ENCODE assay signal across 8 cellular contexts in genomic region chr7:139340808-139341057, GRCh38. TPM values are rescaled to one million over a fixed set of nuclear protein-coding genes. Genes with fewer than 3 reads are reported as not detected.
DNase-seq lines count a peak whose midpoint lies in the region; ATAC-seq and TF ChIP-seq lines count a peak whose summit lies in the region.

No MANE protein-coding gene starts in this region.

- H3K27ac Mint-ChIP-seq in activated CD4-positive, alpha-beta T cell treated with anti-CD3 and anti-CD28 coated beads for 36 hours = peak overlapping the region; percentile 99
- peak overlapping the region; percentile 100 for H3K27ac Mint-ChIP-seq in glutamatergic neuron (ENCODE audit: unreplicated experiment)

- ATAC-seq in activated CD4-positive, alpha-beta T cell treated with anti-CD3 and anti-CD28 coated beads for 36 hours = no peak
- ATAC-seq in GM19351 (IDR thresholded peaks at IDR 0.05; ENCODE audit: unreplicated experiment) = no peak

- TF ChIP-seq CTCF in WI38 (IDR thresholded peaks at IDR 0.05; ENCODE audit: low read depth, low read length) (no peak), glutamatergic neuron (IDR thresholded peaks at IDR 0.05; ENCODE audit: partially characterized antibody, unreplicated experiment) (no peak)

- peaks cover 22% of the 10 kb centered on the region for H3K36me3 Mint-ChIP-seq in activated CD4-positive, alpha-beta T cell treated with anti-CD3 and anti-CD28 coated beads for 36 hours (ENCODE audit: low read depth)
- peaks cover 9% of the 10 kb centered on the region for H3K36me3 Mint-ChIP-seq in glutamatergic neuron (ENCODE audit: unreplicated experiment)

- peak overlapping the region; percentile 97 for H3K4me3 Mint-ChIP-seq in activated CD4-positive, alpha-beta T cell treated with anti-CD3 and anti-CD28 coated beads for 36 hours
- H3K4me3 Mint-ChIP-seq in glutamatergic neuron (ENCODE audit: unreplicated experiment) = peak overlapping the region; percentile 96

- no peak for DNase-seq in activated CD4-positive, alpha-beta T cell treated with anti-CD3 and anti-CD28 coated beads for 36 hours
- no peak for DNase-seq in activated CD4-positive, alpha-beta T cell treated with anti-CD3 and anti-CD28 coated beads for 48 hours
- DNase-seq in glutamatergic neuron (no peak), skeletal muscle cell (ENCODE audit: low read depth) (no peak), A172 (ENCODE audit: low spot score) (no peak), LoVo (ENCODE audit: low spot score) (no peak)

- CTCF ChIA-PET in activated CD4-positive, alpha-beta T cell treated with anti-CD3 and anti-CD28 coated beads for 36 hours (lab: Charles Lee) = interaction anchor here (0.8 to 2.0 kb wide), 4 partner anchors 19 to 207 kb away, joined by 3 to 10 read pairs (median 6); partner anchors contain the start of gene LUC7L2

- peaks cover 25% of the 10 kb centered on the region for H3K4me1 Mint-ChIP-seq in activated CD4-positive, alpha-beta T cell treated with anti-CD3 and anti-CD28 coated beads for 36 hours
- H3K4me1 Mint-ChIP-seq in glutamatergic neuron (ENCODE audit: low read depth, unreplicated experiment) = peaks cover 4% of the 10 kb centered on the region

- POLR2A ChIA-PET in activated CD4-positive, alpha-beta T cell treated with anti-CD3 and anti-CD28 coated beads for 36 hours (lab: Charles Lee) = interaction anchor here (1.0 to 2.2 kb wide), 2 partner anchors 19 to 340 kb away, joined by 5 to 17 read pairs; partner anchors contain the start of gene LUC7L2

- H3K9me3 Mint-ChIP-seq in activated CD4-positive, alpha-beta T cell treated with anti-CD3 and anti-CD28 coated beads for 36 hours (ENCODE audit: low read depth) = peaks cover 6% of the 10 kb centered on the region
- peaks cover 20% of the 10 kb centered on the region for H3K9me3 Mint-ChIP-seq in glutamatergic neuron (ENCODE audit: unreplicated experiment)

- peaks cover 2% of the 10 kb centered on the region for H3K27me3 Mint-ChIP-seq in activated CD4-positive, alpha-beta T cell treated with anti-CD3 and anti-CD28 coated beads for 36 hours
- H3K27me3 Mint-ChIP-seq in glutamatergic neuron (ENCODE audit: unreplicated experiment) = peaks cover 13% of the 10 kb centered on the region

- H3K4me3 ChIP-seq in WI38 (ENCODE audit: low read depth, low read length) = peak overlapping the region; percentile 91
- H3K4me3 ChIP-seq in skeletal muscle cell (ENCODE audit: low read depth, low read length) = peak overlapping the region; percentile 95

- intact Hi-C loops in activated CD4-positive, alpha-beta T cell treated with anti-CD3 and anti-CD28 coated beads for 36 hours (cut with DNase I, micrococcal nuclease) = loop anchor here (1.0 to 10.0 kb wide), 16 partner anchors 19 to 1574 kb away; partner anchors contain the start of genes KDM7A (in 2 of the 2), LUC7L2 (in 2 of the 2), UBN2 (in 2 of the 2) and ZC3HAV1 (in 2 of the 2)

RNA-seq across cellular contexts. Expression of gene FMC1, which starts 0.4 kb away (rescaled TPM):
- 1 to 10 TPM; 1.7 to 7.8 TPM for total RNA-seq in activated CD4-positive, alpha-beta T cell treated with anti-CD3 and anti-CD28 coated beads for 36 hours
- total RNA-seq in glutamatergic neuron (ENCODE audit: unreplicated experiment) = 40.1 TPM
- 4.9 and 7.5 TPM in 2 replicates for total RNA-seq in A172 (2014; rRNA removed; shearing (Covaris generic))

RNA-seq across cellular contexts. Expression of gene LUC7L2, which starts 19.0 kb away (rescaled TPM):
- total RNA-seq in activated CD4-positive, alpha-beta T cell treated with anti-CD3 and anti-CD28 coated beads for 36 hours = 100 to 1,000 TPM; 124 to 126 TPM
- total RNA-seq in glutamatergic neuron (ENCODE audit: unreplicated experiment) = 83.4 TPM
- total RNA-seq in A172 (2014; rRNA removed; shearing (Covaris generic)) = 63.1 and 77.4 TPM in 2 replicates
